In the genomic region with DNA sequence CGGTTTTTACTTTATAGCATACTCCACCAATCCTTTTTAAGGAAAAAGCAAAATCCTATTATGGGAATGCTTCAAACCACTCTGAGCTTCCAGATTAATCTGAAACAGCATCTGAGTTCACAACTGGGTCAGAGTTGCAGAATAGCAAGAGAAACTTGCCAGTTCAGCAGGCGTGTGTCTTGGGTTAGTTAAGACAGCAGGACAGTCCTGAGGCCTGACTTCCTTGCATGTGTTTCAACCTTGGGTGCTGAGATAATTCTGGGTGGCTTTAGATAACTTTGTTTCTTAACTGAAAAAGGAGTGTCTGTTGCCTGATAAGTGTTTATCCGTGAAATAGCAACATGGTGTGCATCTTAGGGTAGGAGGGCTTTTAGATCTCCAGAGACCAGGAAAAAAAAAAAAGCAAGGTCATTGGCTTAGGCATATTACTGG, we compare ENCODE assay signal across 9 cellular contexts.
DNase-seq lines count a peak whose midpoint lies in the region; ATAC-seq and TF ChIP-seq lines count a peak whose summit lies in the region.
"Had no signal": no experiment of that assay in that cellular context is flagged by ENCODE, and none has a peak within 500 bp of the region (broad histone marks: within the 10 kb centered on the region; RNA-seq: fewer than 3 reads in every experiment).

No MANE protein-coding gene starts in this region.

- peak; percentile 14 for DNase-seq in GM12865 (ENCODE audit: low read depth)
- DNase-seq in activated CD4-positive, alpha-beta memory T cell treated with anti-CD3 and anti-CD28 coated beads for 36 hours, result no peak
- DNase-seq in heart right ventricle, result no peak
- peak; percentile 81 for DNase-seq in sigmoid colon
- no peak for DNase-seq in NCI-H146 (lab: John Stamatoyannopoulos, UW)
- no peak for DNase-seq in stimulated activated CD4-positive, alpha-beta T cell treated with anti-CD3 and anti-CD28 coated beads, Interleukin-2, amount 100 ng/mL, for 48 hours
- no peak for DNase-seq in hepatic stellate cell (ENCODE audit: low spot score)
- no peak for DNase-seq in smooth muscle cell (lab: John Stamatoyannopoulos, UW; ENCODE audit: unreplicated experiment)
- DNase-seq: activated CD4-positive, alpha-beta T cell treated with anti-CD3 and anti-CD28 coated beads, Interleukin-2, amount 50 U/mL, for 48 hours had no signal

- TF ChIP-seq POLR2A in sigmoid colon (IDR thresholded peaks at IDR 0.05), result no peak

- H3K9ac ChIP-seq in smooth muscle cell (ENCODE audit: low read depth), result no peak overlapping the region

- peaks cover 11% of the 10 kb centered on the region for H3K27me3 Mint-ChIP-seq in activated CD4-positive, alpha-beta memory T cell treated with anti-CD3 and anti-CD28 coated beads for 36 hours

- H3K79me2 ChIP-seq in smooth muscle cell (ENCODE audit: low read depth), result no peaks in the 10 kb centered on the region

- H3F3A ChIP-seq in smooth muscle cell (ENCODE audit: low read depth), result no peaks in the 10 kb centered on the region

- no peak for TF ChIP-seq CTCF in GM12865 (IDR thresholded peaks at IDR 0.05; ENCODE audit: insufficient read depth, low read depth, low read length, missing control alignments)
- TF ChIP-seq CTCF in heart right ventricle (IDR thresholded peaks at IDR 0.05), result no peak
- no peak for TF ChIP-seq CTCF in sigmoid colon (IDR thresholded peaks at IDR 0.05)
- TF ChIP-seq CTCF in smooth muscle cell (IDR thresholded peaks at IDR 0.05; ENCODE audit: borderline replicate concordance, insufficient read depth, poor library complexity, severe bottlenecking), result no peak

- POLR2A ChIA-PET in activated CD4-positive, alpha-beta memory T cell treated with anti-CD3 and anti-CD28 coated beads for 36 hours (lab: Charles Lee), result interaction anchor here (0.6 to 2.4 kb wide), 9 partner anchors 9 to 167 kb away, joined by 3 to 37 read pairs (median 5); no protein-coding TSS in a partner anchor

- peaks cover 0 to 22% (median 0%) of the 10 kb centered on the region in 9 donors for H3K36me3 ChIP-seq in heart right ventricle
- no peaks in the 10 kb centered on the region for H3K36me3 ChIP-seq in sigmoid colon
- no peaks in the 10 kb centered on the region for H3K36me3 ChIP-seq in smooth muscle cell (ENCODE audit: low read depth)

- H3K27ac ChIP-seq in heart right ventricle (peak overlapping the region; percentile 33 to 91 (median 71)), sigmoid colon (peak overlapping the region; percentile 76 to 89 (median 86)), smooth muscle cell (ENCODE audit: low read depth) (no peak overlapping the region)

- CTCF ChIA-PET in activated CD4-positive, alpha-beta memory T cell treated with anti-CD3 and anti-CD28 coated beads for 36 hours (lab: Charles Lee), result interaction anchor here (5.9 kb wide), 1 partner anchor 12 kb away, joined by 40 read pairs; no protein-coding TSS in a partner anchor

- H2AFZ ChIP-seq in smooth muscle cell (ENCODE audit: low read depth), result no peak overlapping the region

- peaks cover 5% of the 10 kb centered on the region for H4K20me1 ChIP-seq in smooth muscle cell (ENCODE audit: low read depth)

- no peak overlapping the region for H3K4me3 Mint-ChIP-seq in activated CD4-positive, alpha-beta memory T cell treated with anti-CD3 and anti-CD28 coated beads for 36 hours

- H3K4me1 Mint-ChIP-seq in activated CD4-positive, alpha-beta memory T cell treated with anti-CD3 and anti-CD28 coated beads for 36 hours (ENCODE audit: low read depth), result peaks cover 65% of the 10 kb centered on the region

- H3K4me2 ChIP-seq in smooth muscle cell, result no peak overlapping the region

- ATAC-seq in heart right ventricle, result peak in 5 of 8 donors; percentile 20 to 66 (median 44)

- H3K27me3 ChIP-seq in heart right ventricle, result no peaks in the 10 kb centered on the region
- no peaks in the 10 kb centered on the region for H3K27me3 ChIP-seq in sigmoid colon
- no peaks in the 10 kb centered on the region for H3K27me3 ChIP-seq in smooth muscle cell (ENCODE audit: low read depth)

- no peaks in the 10 kb centered on the region for H3K9me3 ChIP-seq in heart right ventricle
- H3K9me3 ChIP-seq in sigmoid colon, result no peaks in the 10 kb centered on the region
- no peaks in the 10 kb centered on the region for H3K9me3 ChIP-seq in smooth muscle cell (replicated peaks; ENCODE audit: low read depth)

- H3K4me1 ChIP-seq in heart right ventricle (peaks cover 33 to 91% (median 72%) of the 10 kb centered on the region in 9 donors), sigmoid colon (peaks cover 0 to 85% (median 77%) of the 10 kb centered on the region in 4 donors), smooth muscle cell (ENCODE audit: low read depth) (no peaks in the 10 kb centered on the region)

- WGBS in heart right ventricle, 2 donors, result 37 to 43% methylated on average over 3 of the region's 3 CpGs
- WGBS in sigmoid colon, 2 donors, result 62 to 75% methylated on average over 3 of the region's 3 CpGs
- 52% methylated on average over 3 of the region's 3 CpGs for WGBS in smooth muscle cell (ENCODE audit: low lambda C conversion rate)

- no peaks in the 10 kb centered on the region for H3K9me3 Mint-ChIP-seq in activated CD4-positive, alpha-beta memory T cell treated with anti-CD3 and anti-CD28 coated beads for 36 hours

- H3K27ac Mint-ChIP-seq in activated CD4-positive, alpha-beta memory T cell treated with anti-CD3 and anti-CD28 coated beads for 36 hours, result peak overlapping the region; percentile 88

- intact Hi-C loops in activated CD4-positive, alpha-beta memory T cell treated with anti-CD3 and anti-CD28 coated beads for 36 hours (cut with micrococcal nuclease), result loop anchor here (1.0 to 5.0 kb wide), 11 partner anchors 13 to 381 kb away; no protein-coding TSS in a partner anchor
- intact Hi-C loops in heart right ventricle (cut with DNase I), result no loop called here
- intact Hi-C loops in sigmoid colon (cut with DNase I), result loop anchor here (5.0 kb wide), 1 partner anchor 169 kb away; a partner anchor contains a TSS

- no peak overlapping the region for H3K4me3 ChIP-seq in GM12865 (ENCODE audit: low read depth, low read length)
- no peak overlapping the region for H3K4me3 ChIP-seq in heart right ventricle
- no peak overlapping the region for H3K4me3 ChIP-seq in sigmoid colon
- no peak overlapping the region for H3K4me3 ChIP-seq in smooth muscle cell

- TF ChIP-seq EP300 in sigmoid colon (IDR thresholded peaks at IDR 0.05), result no peak

- peaks cover 32% of the 10 kb centered on the region for H3K36me3 Mint-ChIP-seq in activated CD4-positive, alpha-beta memory T cell treated with anti-CD3 and anti-CD28 coated beads for 36 hours

Comparison
In these comparisons a context has a peak if more than half of its experiments do, and no peak if none do; other contexts are left out.
1. DNase-seq: peak in GM12865 (single experiment) and sigmoid colon (single experiment); none in activated CD4-positive, alpha-beta memory T cell treated with anti-CD3 and anti-CD28 coated beads for 36 hours (single experiment), heart right ventricle (0 of 2), NCI-H146 (single experiment), stimulated activated CD4-positive, alpha-beta T cell treated with anti-CD3 and anti-CD28 coated beads, Interleukin-2, amount 100 ng/mL, for 48 hours (0 of 2), hepatic stellate cell (single experiment) and smooth muscle cell (single experiment).
2. intact Hi-C loops: an anchor here in activated CD4-positive, alpha-beta memory T cell treated with anti-CD3 and anti-CD28 coated beads for 36 hours (1.0 to 5.0 kb wide) and sigmoid colon (5.0 kb wide); none called in heart right ventricle.